In genomic region chr12:41762691-41763090, GRCh38 we compare ENCODE assay signal across 6 cellular contexts.
"Had no signal": no experiment of that assay in that cellular context is flagged by ENCODE, and none has a peak within 500 bp of the region (broad histone marks: within the 10 kb centered on the region; RNA-seq: fewer than 3 reads in every experiment).

No MANE protein-coding gene starts in this region.

- H3K36me3 ChIP-seq: HAP-1 had no signal

- H3K4me1 ChIP-seq: HAP-1 had no signal

- H3K4me3 ChIP-seq: HAP-1, K562 had no signal

- DNase-seq: GOT3, H7, HFFc6, IMR-90 had no signal

- H3K9me3 ChIP-seq: HAP-1 had no signal
